1 cellular context compared by ENCODE assay signal in the genomic region with DNA sequence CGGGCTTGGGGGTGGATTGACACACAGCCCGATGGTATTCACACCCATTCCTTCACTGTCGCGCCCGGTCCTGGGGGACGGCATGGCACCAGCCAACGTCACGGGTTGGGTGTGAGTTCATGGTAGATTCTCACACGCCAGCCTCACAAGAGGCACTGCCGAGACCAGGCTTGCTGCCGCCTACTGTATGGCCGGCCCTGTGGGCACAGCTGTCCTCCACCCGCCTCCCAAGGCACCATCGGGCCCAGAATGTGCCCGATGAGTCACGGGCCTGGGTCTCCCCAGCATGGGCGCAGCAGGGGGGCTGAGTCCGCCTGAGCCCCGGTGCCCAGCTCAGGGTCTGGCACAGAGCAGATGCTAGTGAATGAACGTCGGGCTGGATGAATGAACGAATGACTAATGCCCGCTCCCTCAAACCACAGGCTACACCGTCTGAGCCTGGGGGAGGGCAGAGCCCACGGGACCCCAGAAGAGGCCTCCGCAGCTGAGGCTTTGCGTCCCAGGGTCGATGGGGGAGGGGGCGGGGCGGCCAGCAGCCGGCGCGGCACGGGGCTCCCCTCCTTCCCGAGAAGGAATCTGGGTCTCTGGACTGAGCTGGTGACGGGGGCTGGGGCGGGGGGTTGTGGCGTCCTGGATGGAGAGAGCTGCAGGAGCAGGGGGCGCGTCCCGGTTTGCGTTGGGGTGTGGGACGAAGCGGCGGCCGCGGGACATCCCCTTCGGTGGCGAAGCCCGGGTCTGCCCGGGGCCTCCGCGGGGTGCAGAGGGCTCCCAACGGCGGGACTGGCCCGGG.
A peak's percentile ranks its signal among the peaks of the same experiment; 100 is the strongest.
TF ChIP-seq lines count a peak whose summit lies in the region.

No MANE protein-coding gene starts in this region.

TF ChIP-seq in WTC11, 78 proteins besides CTCF, POLR2A, EP300 and RAD21 (continued from another document):
- TF ChIP-seq, protein P1, sequence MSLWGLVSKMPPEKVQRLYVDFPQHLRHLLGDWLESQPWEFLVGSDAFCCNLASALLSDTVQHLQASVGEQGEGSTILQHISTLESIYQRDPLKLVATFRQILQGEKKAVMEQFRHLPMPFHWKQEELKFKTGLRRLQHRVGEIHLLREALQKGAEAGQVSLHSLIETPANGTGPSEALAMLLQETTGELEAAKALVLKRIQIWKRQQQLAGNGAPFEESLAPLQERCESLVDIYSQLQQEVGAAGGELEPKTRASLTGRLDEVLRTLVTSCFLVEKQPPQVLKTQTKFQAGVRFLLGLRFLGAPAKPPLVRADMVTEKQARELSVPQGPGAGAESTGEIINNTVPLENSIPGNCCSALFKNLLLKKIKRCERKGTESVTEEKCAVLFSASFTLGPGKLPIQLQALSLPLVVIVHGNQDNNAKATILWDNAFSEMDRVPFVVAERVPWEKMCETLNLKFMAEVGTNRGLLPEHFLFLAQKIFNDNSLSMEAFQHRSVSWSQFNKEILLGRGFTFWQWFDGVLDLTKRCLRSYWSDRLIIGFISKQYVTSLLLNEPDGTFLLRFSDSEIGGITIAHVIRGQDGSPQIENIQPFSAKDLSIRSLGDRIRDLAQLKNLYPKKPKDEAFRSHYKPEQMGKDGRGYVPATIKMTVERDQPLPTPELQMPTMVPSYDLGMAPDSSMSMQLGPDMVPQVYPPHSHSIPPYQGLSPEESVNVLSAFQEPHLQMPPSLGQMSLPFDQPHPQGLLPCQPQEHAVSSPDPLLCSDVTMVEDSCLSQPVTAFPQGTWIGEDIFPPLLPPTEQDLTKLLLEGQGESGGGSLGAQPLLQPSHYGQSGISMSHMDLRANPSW (CRISPR knock-in tag; conservative IDR thresholded peaks at IDR 0.05; ENCODE audit: low read depth), result no peak
- peak; percentile 78; the same call in 1 of the 2 replicates for TF ChIP-seq CBFB (CRISPR knock-in tag; IDR thresholded peaks at IDR 0.05; ENCODE audit: low read depth)
- 0 out of 2 replicates have a peak, but pooled peaks have one; percentile 15 for TF ChIP-seq FOXK1 (CRISPR knock-in tag; IDR thresholded peaks at IDR 0.05)
- 0 out of 2 replicates have a peak, but pooled peaks have one; percentile 3 for TF ChIP-seq ETV6 (CRISPR knock-in tag; IDR thresholded peaks at IDR 0.05)
